11 cellular contexts compared by ENCODE assay signal in the genomic region with DNA sequence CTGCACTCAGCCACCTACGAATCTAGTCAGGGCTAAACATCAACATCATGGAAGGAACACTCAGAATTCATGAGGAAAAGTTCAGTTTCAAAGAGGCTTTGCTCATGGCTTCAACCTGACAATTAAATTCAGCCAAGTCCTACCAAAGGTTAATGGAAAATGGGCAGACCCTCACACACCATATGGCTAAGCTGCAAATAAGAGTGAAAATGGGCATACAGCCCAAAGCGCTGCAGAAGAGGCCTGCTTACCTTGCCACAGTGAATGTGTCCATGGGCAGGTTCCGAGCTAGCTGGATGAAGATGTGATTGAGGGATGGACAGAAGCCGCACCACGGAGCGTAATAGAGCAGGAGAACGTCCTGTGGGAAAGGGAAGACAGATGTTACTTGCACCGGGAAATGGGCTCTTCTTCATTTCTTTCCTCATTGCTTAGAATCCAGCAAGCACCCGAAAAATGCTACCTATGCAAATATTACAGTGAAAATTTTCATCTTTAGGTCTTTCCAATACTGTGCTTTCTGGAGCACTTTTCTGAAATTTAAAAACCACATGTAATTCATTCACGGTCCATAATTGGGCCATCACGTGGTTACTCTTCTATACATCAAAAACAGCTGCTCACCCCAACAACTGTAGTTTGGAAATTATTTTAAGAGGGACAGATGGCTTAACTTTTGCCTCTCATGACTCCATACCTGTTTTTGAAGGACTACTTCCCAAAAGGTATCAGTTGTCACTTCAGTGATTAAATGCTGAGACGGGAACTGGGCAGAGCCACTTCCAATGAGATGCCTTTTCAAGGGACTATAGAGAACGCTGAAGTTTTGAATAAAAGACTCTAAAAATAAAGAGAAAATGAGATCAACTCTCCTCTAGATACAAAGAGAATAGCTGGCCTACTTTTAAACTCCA.
DNase-seq lines count a peak whose midpoint lies in the region; ATAC-seq lines count a peak whose summit lies in the region.
"Had no signal": no experiment of that assay in that cellular context is flagged by ENCODE, and none has a peak within 500 bp of the region (broad histone marks: within the 10 kb centered on the region; RNA-seq: fewer than 3 reads in every experiment).

No MANE protein-coding gene starts in this region.

- H3K4me1 ChIP-seq in stomach smooth muscle (ENCODE audit: control insufficient read depth, insufficient read depth, low read length): peaks cover 6% of the 10 kb centered on the region

- no peaks in the 10 kb centered on the region for H3K9me3 ChIP-seq in stomach smooth muscle (ENCODE audit: control insufficient read depth in 2 of 2, low read length in 2 of 2)
- H3K9me3 ChIP-seq: lower lobe of right lung had no signal

- H3K27ac Mint-ChIP-seq in activated T-cell treated with anti-CD3 and anti-CD28 coated beads, Interleukin-2, amount 50 U/mL, for 24 hours: peak overlapping the region; percentile 61

- no peak overlapping the region for H3K4me3 Mint-ChIP-seq in activated T-cell treated with anti-CD3 and anti-CD28 coated beads, Interleukin-2, amount 50 U/mL, for 24 hours

- H3K27ac ChIP-seq in cingulate gyrus (ENCODE audit: low read depth, low read length) (peak overlapping the region; percentile 11), stomach smooth muscle (ENCODE audit: low read length) (peak overlapping the region; percentile 18)
- H3K27ac ChIP-seq: lower lobe of right lung had no signal

- H3K36me3 ChIP-seq in stomach smooth muscle (ENCODE audit: control insufficient read depth in 2 of 2, insufficient read depth in 2 of 2, low read length in 2 of 2): peaks cover 27 to 29% of the 10 kb centered on the region in 2 donors

- H3K27me3 Mint-ChIP-seq in activated T-cell treated with anti-CD3 and anti-CD28 coated beads, Interleukin-2, amount 50 U/mL, for 24 hours: no peaks in the 10 kb centered on the region

- no peaks in the 10 kb centered on the region for H3K9me3 Mint-ChIP-seq in activated T-cell treated with anti-CD3 and anti-CD28 coated beads, Interleukin-2, amount 50 U/mL, for 24 hours

- no peak for DNase-seq in activated T-cell treated with anti-CD3 and anti-CD28 coated beads, Interleukin-2, amount 50 U/mL, for 24 hours
- DNase-seq in activated T-cell treated with anti-CD3 and anti-CD28 coated beads, Interleukin-2, amount 50 U/mL, for 48 hours: no peak
- DNase-seq in NCI-H446 treated with DMSO at 0.1 percent for 48 hours (lab: John Stamatoyannopoulos, UW) (peak; percentile 61), putamen (ENCODE audit: low spot score) (no peak), OCI-M2 (lab: John Stamatoyannopoulos, UW; ENCODE audit: unreplicated experiment) (no peak)
- DNase-seq: lower lobe of right lung had no signal

- H3K36me3 Mint-ChIP-seq in activated T-cell treated with anti-CD3 and anti-CD28 coated beads, Interleukin-2, amount 50 U/mL, for 24 hours (ENCODE audit: low read depth): peaks cover 96% of the 10 kb centered on the region

- H3K4me3 ChIP-seq in stomach smooth muscle (ENCODE audit: low read length in 2 of 2): no peak overlapping the region
- H3K4me3 ChIP-seq: lower lobe of right lung, skin epidermis had no signal

- H3K4me1 Mint-ChIP-seq in activated T-cell treated with anti-CD3 and anti-CD28 coated beads, Interleukin-2, amount 50 U/mL, for 24 hours (ENCODE audit: low read depth): peaks cover 33% of the 10 kb centered on the region

- no peaks in the 10 kb centered on the region for H3K27me3 ChIP-seq in stomach smooth muscle (ENCODE audit: control insufficient read depth in 1 of 2, insufficient read depth in 2 of 2, low read length in 2 of 2)

- H3K9ac ChIP-seq in stomach smooth muscle (ENCODE audit: low read length in 2 of 2): no peak overlapping the region

- no peak for ATAC-seq in HG03025 (IDR thresholded peaks at IDR 0.05; ENCODE audit: low FRiP score, unreplicated experiment)
- ATAC-seq: lower lobe of right lung, Panc1 had no signal
